Comparison of ENCODE assay signal across 13 cellular contexts in the genomic region with DNA sequence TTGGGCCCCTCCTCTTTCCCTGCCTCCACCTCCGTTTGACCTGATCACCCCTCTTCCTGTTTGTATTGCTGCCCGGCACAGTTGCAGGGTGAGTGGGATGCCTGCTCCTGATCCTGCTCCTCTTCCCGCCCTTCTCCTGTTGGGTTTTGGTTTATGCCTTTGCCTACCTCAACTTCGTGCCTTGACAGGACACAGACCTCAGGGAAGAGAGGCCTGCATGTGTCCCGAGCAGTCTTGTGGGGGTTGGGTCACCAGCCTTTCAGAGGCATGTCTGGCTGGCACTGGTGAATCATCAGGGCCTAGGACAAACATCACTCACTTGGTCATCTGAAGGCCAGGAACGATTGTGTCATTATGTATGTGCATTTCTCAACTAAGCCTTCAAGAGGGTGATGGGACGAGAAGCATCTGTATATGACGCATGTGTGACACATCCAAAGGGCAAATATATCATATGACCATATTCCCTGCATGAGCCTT. TPM values are rescaled to one million over a fixed set of nuclear protein-coding genes. Genes with fewer than 3 reads are reported as not detected.
DNase-seq lines count a peak whose midpoint lies in the region; ATAC-seq and TF ChIP-seq lines count a peak whose summit lies in the region.
"Had no signal": no experiment of that assay in that cellular context is flagged by ENCODE, and none has a peak within 500 bp of the region (broad histone marks: within the 10 kb centered on the region; RNA-seq: fewer than 3 reads in every experiment).

No MANE protein-coding gene starts in this region.

- H3K36me3 Mint-ChIP-seq in chondrocyte (ENCODE audit: low read depth) = peaks cover 45% of the 10 kb centered on the region
- peaks cover 41% of the 10 kb centered on the region for H3K36me3 Mint-ChIP-seq in endothelial cell (ENCODE audit: low read depth, unreplicated experiment)
- H3K36me3 Mint-ChIP-seq: stimulated activated naive B cell treated with anti-CD40 and anti-IgM and Interleukin-4, amounts not matched to agents 10 μg/mL and 1 μg/mL and 100 μg/mL, for 72 hours had no signal

- ATAC-seq in GM19351 (IDR thresholded peaks at IDR 0.05; ENCODE audit: unreplicated experiment) = no peak
- ATAC-seq: lower lobe of right lung; stimulated activated naive B cell treated with anti-CD40 and anti-IgM and Interleukin-4, amounts not matched to agents 10 μg/mL and 1 μg/mL and 100 μg/mL, for 72 hours had no signal

- H3K27me3 Mint-ChIP-seq in chondrocyte (ENCODE audit: low read depth) (no peaks in the 10 kb centered on the region), endothelial cell (ENCODE audit: unreplicated experiment) (peaks cover 8% of the 10 kb centered on the region)

- TF ChIP-seq POLR2A in NB4 (IDR thresholded peaks at IDR 0.05; ENCODE audit: extremely low read depth, insufficient read length) = no peak

- H3K4me3 Mint-ChIP-seq in chondrocyte (ENCODE audit: unreplicated experiment) (peak overlapping the region; percentile 50), endothelial cell (ENCODE audit: unreplicated experiment) (no peak overlapping the region)
- H3K4me3 Mint-ChIP-seq: endodermal cell; stimulated activated naive B cell treated with anti-CD40 and anti-IgM and Interleukin-4, amounts not matched to agents 10 μg/mL and 1 μg/mL and 100 μg/mL, for 72 hours had no signal

- DNase-seq in DMS53 (lab: John Stamatoyannopoulos, UW) (peak; percentile 57), NB4 (ENCODE audit: low read depth) (peak; percentile 15), chondrocyte (ENCODE audit: low spot score) (no peak), myocyte (ENCODE audit: low read depth) (peak; percentile 74), endothelial cell (ENCODE audit: low spot score) (no peak), NCI-H2029 treated with DMSO at 0.1 percent for 48 hours (lab: John Stamatoyannopoulos, UW) (no peak), DMS153 (lab: John Stamatoyannopoulos, UW) (no peak)
- DNase-seq: DND-41; endodermal cell; lower lobe of right lung; NCI-H82; stimulated activated naive B cell treated with anti-CD40 and anti-IgM and Interleukin-4, amounts not matched to agents 10 μg/mL and 1 μg/mL and 100 μg/mL, for 72 hours had no signal

- TF ChIP-seq CTCF in NB4 (IDR thresholded peaks at IDR 0.05; ENCODE audit: low read depth, low read length) (no peak), chondrocyte (IDR thresholded peaks at IDR 0.05) (no peak), endothelial cell (IDR thresholded peaks at IDR 0.05; ENCODE audit: unreplicated experiment) (no peak)

- peak overlapping the region; percentile 98 for H3K27ac Mint-ChIP-seq in chondrocyte (ENCODE audit: unreplicated experiment)
- no peak overlapping the region for H3K27ac Mint-ChIP-seq in endothelial cell (ENCODE audit: unreplicated experiment)
- H3K27ac Mint-ChIP-seq: endodermal cell; stimulated activated naive B cell treated with anti-CD40 and anti-IgM and Interleukin-4, amounts not matched to agents 10 μg/mL and 1 μg/mL and 100 μg/mL, for 72 hours had no signal

- H3K4me1 Mint-ChIP-seq in chondrocyte (ENCODE audit: low read depth) (peaks cover 78% of the 10 kb centered on the region), endothelial cell (ENCODE audit: unreplicated experiment) (peaks cover 2% of the 10 kb centered on the region)
- H3K4me1 Mint-ChIP-seq: endodermal cell; stimulated activated naive B cell treated with anti-CD40 and anti-IgM and Interleukin-4, amounts not matched to agents 10 μg/mL and 1 μg/mL and 100 μg/mL, for 72 hours had no signal

- no peak overlapping the region for H3K4me3 ChIP-seq in NB4 (ENCODE audit: low read depth, low read length)
- H3K4me3 ChIP-seq: lower lobe of right lung had no signal

- H3K9me3 Mint-ChIP-seq in chondrocyte (ENCODE audit: low read depth) = peaks cover 6% of the 10 kb centered on the region
- no peaks in the 10 kb centered on the region for H3K9me3 Mint-ChIP-seq in endothelial cell (ENCODE audit: unreplicated experiment)

RNA-seq across cellular contexts. Expression of gene NPR3, which starts 56.9 kb away (rescaled TPM):
- total RNA-seq in chondrocyte = 255 to 315 TPM (median 261 TPM) in 3 replicates
- total RNA-seq in myocyte = 1.0 and 1.1 TPM in 2 replicates
- polyA plus RNA-seq in myocyte (2012) = 23.1 TPM
- total RNA-seq in endothelial cell (ENCODE audit: unreplicated experiment) = 73.3 TPM

Comparison
In these comparisons a context has a peak if more than half of its experiments do, and no peak if none do; other contexts are left out.
1. DNase-seq: peak in DMS53 (single experiment), NB4 (single experiment) and myocyte (single experiment); none in chondrocyte (single experiment), endothelial cell (single experiment), NCI-H2029 treated with DMSO at 0.1 percent for 48 hours (single experiment) and DMS153 (single experiment).
2. RNA of gene NPR3, which starts 56.9 kb away (total RNA-seq): 255 to 315 TPM in chondrocyte and 73.3 TPM in endothelial cell (single experiment); 1.0 to 1.1 TPM in myocyte; every median in the first group is over 10 times any median in the second.